Comparison of ENCODE assay signal across 22 cellular contexts in the genomic region with DNA sequence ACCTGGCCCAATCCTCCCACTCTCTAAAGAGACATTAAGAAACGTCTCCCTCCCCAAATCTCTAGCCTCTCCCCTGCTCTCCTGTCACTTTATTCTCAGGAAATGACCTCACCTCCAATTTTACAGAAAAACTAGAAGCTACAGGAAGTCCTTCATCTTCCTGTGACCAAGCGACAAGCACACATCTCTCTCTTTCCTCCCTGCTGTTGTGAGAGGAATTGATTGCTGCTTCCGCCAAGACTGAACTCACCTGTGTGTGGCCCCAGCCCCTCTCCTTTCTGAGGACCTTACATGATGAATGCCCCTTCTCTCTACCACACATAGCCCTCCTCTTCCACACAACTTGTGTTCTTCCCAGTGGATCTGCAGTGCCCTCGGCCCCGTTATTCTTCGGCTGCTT. TPM values are rescaled to one million over a fixed set of nuclear protein-coding genes. Genes with fewer than 3 reads are reported as not detected.
DNase-seq lines count a peak whose midpoint lies in the region; ATAC-seq, FAIRE-seq and TF ChIP-seq lines count a peak whose summit lies in the region.
"Had no signal": no experiment of that assay in that cellular context is flagged by ENCODE, and none has a peak within 500 bp of the region (broad histone marks: within the 10 kb centered on the region; RNA-seq: fewer than 3 reads in every experiment).

No MANE protein-coding gene starts in this region.

- POLR2A ChIA-PET in naive thymus-derived CD8-positive, alpha-beta T cell (lab: Charles Lee) = interaction anchor here (0.7 to 1.3 kb wide), 2 partner anchors 24 to 41 kb away, joined by 4 read pairs; no protein-coding TSS in a partner anchor

- H3K27ac Mint-ChIP-seq in activated T-helper 17 cell treated with anti-CD3 and anti-CD28 coated beads, Interleukin-2, amount 50 U/mL, for 72 hours = peak overlapping the region; percentile 77
- H3K27ac Mint-ChIP-seq in naive thymus-derived CD8-positive, alpha-beta T cell = peak overlapping the region; percentile 84 to 96 (median 92)
- H3K27ac Mint-ChIP-seq: brain; dendritic cell treated with granulocyte-macrophage colony-stimulating factor and Interleukin-4, amounts not matched to agents 40 ng/mL and 50 ng/mL, for 4 days had no signal

- no peaks in the 10 kb centered on the region for H3K36me3 Mint-ChIP-seq in activated T-helper 17 cell treated with anti-CD3 and anti-CD28 coated beads, Interleukin-2, amount 50 U/mL, for 72 hours (ENCODE audit: low read depth)
- peaks cover 0 to 30% (median 17%) of the 10 kb centered on the region in 3 donors for H3K36me3 Mint-ChIP-seq in naive thymus-derived CD8-positive, alpha-beta T cell
- H3K36me3 Mint-ChIP-seq: brain had no signal

- peaks cover 19% of the 10 kb centered on the region for H3K9me3 Mint-ChIP-seq in activated T-helper 17 cell treated with anti-CD3 and anti-CD28 coated beads, Interleukin-2, amount 50 U/mL, for 72 hours
- peaks cover 11 to 58% (median 32%) of the 10 kb centered on the region in 9 donors for H3K9me3 Mint-ChIP-seq in naive thymus-derived CD8-positive, alpha-beta T cell
- H3K9me3 Mint-ChIP-seq: dendritic cell treated with granulocyte-macrophage colony-stimulating factor and Interleukin-4, amounts not matched to agents 40 ng/mL and 50 ng/mL, for 4 days had no signal

- peak overlapping the region; percentile 56 for H3K4me3 Mint-ChIP-seq in activated T-helper 17 cell treated with anti-CD3 and anti-CD28 coated beads, Interleukin-2, amount 50 U/mL, for 72 hours
- peak overlapping the region; percentile 34 to 84 (median 58) for H3K4me3 Mint-ChIP-seq in naive thymus-derived CD8-positive, alpha-beta T cell
- H3K4me3 Mint-ChIP-seq: brain; dendritic cell treated with granulocyte-macrophage colony-stimulating factor and Interleukin-4, amounts not matched to agents 40 ng/mL and 50 ng/mL, for 4 days had no signal

- H3K4me1 Mint-ChIP-seq in activated T-helper 17 cell treated with anti-CD3 and anti-CD28 coated beads, Interleukin-2, amount 50 U/mL, for 72 hours = peaks cover 27% of the 10 kb centered on the region
- H3K4me1 Mint-ChIP-seq in naive thymus-derived CD8-positive, alpha-beta T cell = peaks cover 17 to 30% (median 27%) of the 10 kb centered on the region in 4 donors
- H3K4me1 Mint-ChIP-seq: brain had no signal

- peak; percentile 31 for ATAC-seq in activated T-helper 17 cell treated with anti-CD3 and anti-CD28 coated beads, Interleukin-2, amount 50 U/mL, for 72 hours (replicated peaks)
- ATAC-seq in naive thymus-derived CD8-positive, alpha-beta T cell = peak; percentile 81 to 88
- no peak for ATAC-seq in HG02588 (IDR thresholded peaks at IDR 0.05; ENCODE audit: unreplicated experiment)
- ATAC-seq: gastroesophageal sphincter, left colon had no signal

- H3K27me3 Mint-ChIP-seq in activated T-helper 17 cell treated with anti-CD3 and anti-CD28 coated beads, Interleukin-2, amount 50 U/mL, for 72 hours = peaks cover 7% of the 10 kb centered on the region
- peaks cover 0 to 4% (median 3%) of the 10 kb centered on the region in 5 donors for H3K27me3 Mint-ChIP-seq in naive thymus-derived CD8-positive, alpha-beta T cell

- DNase-seq in NCI-H146 (lab: John Stamatoyannopoulos, UW) = peak; percentile 19
- no peak for DNase-seq in NCI-H146 treated with DMSO at 0.1 percent for 48 hours (lab: John Stamatoyannopoulos, UW; ENCODE audit: unreplicated experiment)
- no peak for DNase-seq in GM12892 (ENCODE audit: insufficient read length)
- DNase-seq in naive thymus-derived CD8-positive, alpha-beta T cell = peak in 5 of 10 donors; percentile 23 to 66 (median 31)
- no peak for DNase-seq in ACHN
- no peak for DNase-seq in DMS79 treated with DMSO at 0.1 percent for 48 hours (lab: John Stamatoyannopoulos, UW)
- DNase-seq: activated CD8-positive, alpha-beta memory T cell treated with anti-CD3 and anti-CD28 coated beads for 24 hours; left colon; midbrain; NCI-H1694 treated with DMSO at 0.1 percent for 48 hours; NCI-H226; RPMI8226; stimulated activated CD4-positive, alpha-beta T cell treated with anti-CD3 and anti-CD28 coated beads, Interleukin-12 subunit alpha, Interleukin-12 subunit beta, amount 100 ng/mL, for 4 hours; thyroid gland had no signal

- peak; percentile 27 for FAIRE-seq in GM12892 (lab: Jason Lieb, UNC)
- FAIRE-seq: HTR-8/SVneo had no signal

- in situ Hi-C loops in ACHN (cut with HindIII; ENCODE audit: low pct_ligation_motif_present, low pct_unique_long_range_greater_than_20kb, low sequenced_read_pairs) = no loop called here

- no peak for TF ChIP-seq POLR2A in GM12892 (IDR thresholded peaks at IDR 0.05; ENCODE audit: low read depth, low read length)

RNA-seq across cellular contexts. Expression of gene DNAJB8, which starts 18.2 kb away (rescaled TPM):
- polyA plus RNA-seq in GM12892 (2012; ENCODE audit: missing spikeins) = not detected
- not detected for total RNA-seq in activated T-helper 17 cell treated with anti-CD3 and anti-CD28 coated beads, Interleukin-2, amount 50 U/mL, for 72 hours
- not detected for total RNA-seq in naive thymus-derived CD8-positive, alpha-beta T cell
- not detected for polyA plus RNA-seq in naive thymus-derived CD8-positive, alpha-beta T cell
- total RNA-seq: gastroesophageal sphincter, left colon, renal cortical epithelial cell, thyroid gland had no signal
- polyA plus RNA-seq: BJ had no signal

RNA-seq across cellular contexts. Expression of gene GATA2, which starts 44.5 kb away (rescaled TPM):
- polyA plus RNA-seq in GM12892 (2012; ENCODE audit: missing spikeins) = 0.17 TPM
- total RNA-seq in activated T-helper 17 cell treated with anti-CD3 and anti-CD28 coated beads, Interleukin-2, amount 50 U/mL, for 72 hours = 1 to 10 TPM in 1 of 2 donors, under 1 TPM in 1; 0.17 to 1.1 TPM
- total RNA-seq in naive thymus-derived CD8-positive, alpha-beta T cell = not detected
- polyA plus RNA-seq in naive thymus-derived CD8-positive, alpha-beta T cell = not detected
